Comparison of ENCODE assay signal across 11 cellular contexts in the genomic region with DNA sequence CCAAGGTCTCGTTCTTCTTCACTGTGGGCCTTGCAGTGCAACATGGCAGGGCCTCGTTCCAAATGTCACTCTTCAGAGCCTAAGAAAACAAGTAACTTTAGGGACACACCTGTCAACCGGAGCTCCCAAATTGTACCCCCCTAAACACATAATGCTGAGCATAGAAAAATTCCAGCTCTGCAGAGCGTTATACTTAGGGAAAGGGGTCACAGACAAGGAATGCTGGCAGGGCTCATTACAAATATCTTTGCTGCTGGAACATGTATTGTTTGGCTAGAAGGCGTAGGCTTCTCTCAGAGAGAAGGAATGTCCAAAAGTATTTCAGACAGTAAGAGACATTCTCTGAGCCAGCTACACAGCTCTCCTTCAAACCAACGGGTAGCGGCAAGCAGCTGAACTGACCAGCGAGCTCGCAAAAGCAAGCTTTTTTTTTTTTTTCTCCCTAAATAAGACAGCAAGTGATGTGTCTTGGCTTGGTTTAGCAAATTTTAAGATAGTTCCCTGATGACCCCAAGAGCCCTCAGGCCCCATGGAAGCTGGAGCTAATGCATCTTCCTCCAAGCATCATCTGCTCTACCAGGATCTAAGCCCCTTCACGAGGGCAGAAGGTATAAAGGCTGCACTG. TPM values are rescaled to one million over a fixed set of nuclear protein-coding genes. Genes with fewer than 3 reads are reported as not detected.
A peak's percentile ranks its signal among the peaks of the same experiment; 100 is the strongest.
DNase-seq lines count a peak whose midpoint lies in the region; ATAC-seq and TF ChIP-seq lines count a peak whose summit lies in the region.
"Had no signal": no experiment of that assay in that cellular context is flagged by ENCODE, and none has a peak within 500 bp of the region (broad histone marks: within the 10 kb centered on the region; RNA-seq: fewer than 3 reads in every experiment).

No MANE protein-coding gene starts in this region.

- POLR2A ChIA-PET in Caco-2 (lab: Charles Lee), result interaction anchor here (0.5 to 1.3 kb wide), 7 partner anchors 15 to 284 kb away, joined by 3 to 6 read pairs (median 5); partner anchors contain the start of gene SSH1

- no peak for TF ChIP-seq CTCF in Caco-2 (IDR thresholded peaks at IDR 0.05; ENCODE audit: insufficient read depth in 1 of 2, low read depth in 1 of 2, low read length in 1 of 2, severe bottlenecking in 1 of 2, unreplicated experiment in 1 of 2)
- TF ChIP-seq CTCF in WI38 (IDR thresholded peaks at IDR 0.05; ENCODE audit: low read depth, low read length), result no peak
- TF ChIP-seq CTCF in foreskin fibroblast (IDR thresholded peaks at IDR 0.05; ENCODE audit: low read depth, low read length), result no peak
- peak in 1 of 4 experiments; percentile 9 for TF ChIP-seq CTCF in prostate gland (IDR thresholded peaks at IDR 0.05)

- peak overlapping the region; percentile 17 to 44 for H3K27ac ChIP-seq in prostate gland

- H3K4me3 Mint-ChIP-seq in Caco-2 (ENCODE audit: unreplicated experiment), result peak overlapping the region; percentile 69

- WGBS in prostate gland, result 23% methylated on average over 10 of the region's 10 CpGs

- H3K36me3 ChIP-seq in Caco-2 (ENCODE audit: control insufficient read depth, insufficient read depth, low read length) (peaks cover 2% of the 10 kb centered on the region), prostate gland (no peaks in the 10 kb centered on the region)

- H3K9me3 ChIP-seq in Caco-2, result no peaks in the 10 kb centered on the region
- no peaks in the 10 kb centered on the region for H3K9me3 ChIP-seq in prostate gland

- H3K27ac Mint-ChIP-seq in Caco-2 (ENCODE audit: unreplicated experiment), result peak overlapping the region; percentile 77

- H3K4me1 ChIP-seq in Caco-2, result peaks cover 23% of the 10 kb centered on the region
- no peaks in the 10 kb centered on the region for H3K4me1 ChIP-seq in prostate gland (replicated peaks)

- TF ChIP-seq POLR2A in prostate gland (IDR thresholded peaks at IDR 0.05), result no peak

- intact Hi-C loops in Caco-2 (cut with micrococcal nuclease; ENCODE audit: unreplicated experiment) (loop anchor here (2.0 kb wide), 1 partner anchor 24 kb away; the partner anchor contains the start of gene SSH1), prostate gland (cut with DNase I) (no loop called here)

- TSS peak; percentile 41 for BruUV-seq in Caco-2 (replicated peaks; lab: Mats Ljungman, UMichigan)

- H3K36me3 Mint-ChIP-seq in Caco-2 (ENCODE audit: insufficient read depth, unreplicated experiment), result peaks cover 37% of the 10 kb centered on the region

- CTCF ChIA-PET in Caco-2 (lab: Charles Lee), result interaction anchor here (0.6 to 1.6 kb wide), 4 partner anchors 25 to 1154 kb away, joined by 3 to 8 read pairs (median 4); partner anchors contain the start of gene SSH1

- no peaks in the 10 kb centered on the region for H3K27me3 ChIP-seq in Caco-2 (replicated peaks; ENCODE audit: control insufficient read depth, insufficient read depth, low read length)
- H3K27me3 ChIP-seq in prostate gland (replicated peaks; ENCODE audit: insufficient read depth), result no peaks in the 10 kb centered on the region

- H3K9me3 Mint-ChIP-seq in Caco-2 (ENCODE audit: unreplicated experiment), result no peaks in the 10 kb centered on the region
- H3K9me3 Mint-ChIP-seq: activated naive CD4-positive, alpha-beta T cell treated with anti-CD3 and anti-CD28 coated beads, Interleukin-2, amount 50 U/mL, for 72 hours had no signal

- peaks cover 33% of the 10 kb centered on the region for H3K4me1 Mint-ChIP-seq in Caco-2 (ENCODE audit: low read depth, unreplicated experiment)

- DNase-seq in Caco-2 (peak in 1 of 2 experiments; percentile 43), foreskin fibroblast (peak; percentile 83 to 91), prostate gland (ENCODE audit: low spot score) (peak; percentile 44), NCI-H1105 treated with DMSO at 0.1 percent for 48 hours (lab: John Stamatoyannopoulos, UW) (no peak), cerebellar nuclear complex (lab: John Stamatoyannopoulos, UW) (no peak)
- DNase-seq: DND-41, NCI-H526 treated with DMSO at 0.1 percent for 48 hours had no signal

- no peak overlapping the region for H3K4me3 ChIP-seq in Caco-2 (ENCODE audit: low read depth, low read length)
- peak overlapping the region; percentile 46 for H3K4me3 ChIP-seq in WI38 (ENCODE audit: low read depth, low read length)
- peak overlapping the region; percentile 6 to 39 for H3K4me3 ChIP-seq in foreskin fibroblast (ENCODE audit: low read depth in 1 of 2, low read length in 2 of 2)
- no peak overlapping the region for H3K4me3 ChIP-seq in prostate gland

- ATAC-seq in HG02938 (IDR thresholded peaks at IDR 0.05; ENCODE audit: unreplicated experiment) (no peak), GM19463 (IDR thresholded peaks at IDR 0.05; ENCODE audit: unreplicated experiment) (no peak)
- ATAC-seq: activated naive CD4-positive, alpha-beta T cell treated with anti-CD3 and anti-CD28 coated beads, Interleukin-2, amount 50 U/mL, for 72 hours had no signal

- H3K27me3 Mint-ChIP-seq in Caco-2 (ENCODE audit: insufficient read depth, unreplicated experiment), result no peaks in the 10 kb centered on the region

RNA-seq across cellular contexts. Expression of gene SSH1, which starts 24.5 kb away (rescaled TPM):
- total RNA-seq in Caco-2 (2022) (26.0 and 27.7 TPM in 2 replicates), prostate gland (10 to 100 TPM; 11.0 to 37.2 TPM)

RNA-seq across cellular contexts. Expression of gene DAO, which starts 47.0 kb away (rescaled TPM):
- not detected in 2 replicates for total RNA-seq in Caco-2 (2022)
- not detected for total RNA-seq in prostate gland
- total RNA-seq: activated naive CD4-positive, alpha-beta T cell treated with anti-CD3 and anti-CD28 coated beads, Interleukin-2, amount 50 U/mL, for 72 hours had no signal

Comparison
In these comparisons a context has a peak if more than half of its experiments do, and no peak if none do; other contexts are left out.
1. DNase-seq: peak in foreskin fibroblast (2 of 2) and prostate gland (single experiment); none in NCI-H1105 treated with DMSO at 0.1 percent for 48 hours (single experiment) and cerebellar nuclear complex (0 of 2).
2. H3K4me3 ChIP-seq: peak in WI38 (single experiment) and foreskin fibroblast (2 of 2); none in Caco-2 (single experiment) and prostate gland (0 of 2).